In the genomic region with DNA sequence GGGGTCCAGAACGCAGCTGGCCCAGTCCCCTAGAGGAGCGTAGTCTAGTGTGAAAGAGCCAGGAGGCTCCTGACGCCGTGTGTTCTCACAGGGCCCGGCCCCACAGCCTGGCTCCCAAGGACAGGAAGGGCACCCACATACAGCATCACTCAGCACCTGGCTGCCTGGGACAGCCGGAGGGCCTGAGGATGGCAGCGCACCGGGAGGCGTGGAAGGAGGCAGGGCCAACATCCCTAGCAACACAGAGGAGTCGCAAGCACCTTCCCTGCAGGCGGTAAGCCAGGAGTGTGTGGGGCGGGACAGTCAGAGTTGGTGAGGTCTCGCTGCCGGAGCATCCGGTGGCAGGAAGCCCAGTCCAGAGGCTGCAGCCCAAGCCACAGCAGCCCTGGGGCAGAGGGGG, we compare ENCODE assay signal across 10 cellular contexts.
DNase-seq lines count a peak whose midpoint lies in the region; ATAC-seq and TF ChIP-seq lines count a peak whose summit lies in the region.
"Had no signal": no experiment of that assay in that cellular context is flagged by ENCODE, and none has a peak within 500 bp of the region (broad histone marks: within the 10 kb centered on the region; RNA-seq: fewer than 3 reads in every experiment).

No MANE protein-coding gene starts in this region.

- peaks cover 52 to 58% of the 10 kb centered on the region in 2 donors for H3K4me1 Mint-ChIP-seq in natural killer cell
- peaks cover 56% of the 10 kb centered on the region for H3K4me1 Mint-ChIP-seq in activated naive CD8-positive, alpha-beta T cell treated with anti-CD3 and anti-CD28 coated beads, Interleukin-2, amount 50 U/mL, for 24 hours
- H3K4me1 Mint-ChIP-seq in activated T-helper 1 cell treated with anti-CD3 and anti-CD28 coated beads, Interleukin-12 subunit alpha, Interleukin-12 subunit beta, Interleukin-2, Interleukin-4 antibody, amounts not matched to agents 30 ng/mL and 10 ng/mL and 1 ng/mL, durations not matched to agents 14 hours and 24 hours and 36 hours (ENCODE audit: low read depth), result peaks cover 25% of the 10 kb centered on the region

- no peak overlapping the region for H3K4me3 ChIP-seq in DND-41 (ENCODE audit: low read depth in 1 of 2, low read length in 2 of 2)
- H3K4me3 ChIP-seq in dorsolateral prefrontal cortex, result peak overlapping the region in 7 of 59 donors; percentile 0 to 48 (median 21)
- H3K4me3 ChIP-seq in body of pancreas, result no peak overlapping the region

- no peak overlapping the region for H3K4me2 ChIP-seq in DND-41 (ENCODE audit: insufficient read depth, low read length)

- DNase-seq in DND-41, result no peak
- peak; percentile 96 for DNase-seq in NCI-H226
- DNase-seq in dorsolateral prefrontal cortex, result peak in 3 of 10 donors; percentile 27 to 65 (median 44)
- no peak for DNase-seq in natural killer cell
- DNase-seq in body of pancreas, result no peak
- DNase-seq in activated naive CD8-positive, alpha-beta T cell treated with anti-CD3 and anti-CD28 coated beads, Interleukin-2, amount 50 U/mL, for 24 hours, result no peak
- DNase-seq in activated T-helper 1 cell treated with anti-CD3 and anti-CD28 coated beads, Interleukin-12 subunit alpha, Interleukin-12 subunit beta, Interleukin-2, Interleukin-4 antibody, amounts not matched to agents 30 ng/mL and 10 ng/mL and 1 ng/mL, durations not matched to agents 14 hours and 24 hours and 36 hours (ENCODE audit: low spot score), result no peak
- DNase-seq in GF-D8 (lab: John Stamatoyannopoulos, UW), result no peak
- DNase-seq: effector CD8-positive, alpha-beta T cell; NCI-H524 treated with DMSO at 0.1 percent for 48 hours had no signal

- H3K9me3 Mint-ChIP-seq in natural killer cell, result peaks cover 6 to 8% of the 10 kb centered on the region in 2 donors
- H3K9me3 Mint-ChIP-seq in activated naive CD8-positive, alpha-beta T cell treated with anti-CD3 and anti-CD28 coated beads, Interleukin-2, amount 50 U/mL, for 24 hours, result peaks cover 5% of the 10 kb centered on the region
- H3K9me3 Mint-ChIP-seq in activated T-helper 1 cell treated with anti-CD3 and anti-CD28 coated beads, Interleukin-12 subunit alpha, Interleukin-12 subunit beta, Interleukin-2, Interleukin-4 antibody, amounts not matched to agents 30 ng/mL and 10 ng/mL and 1 ng/mL, durations not matched to agents 14 hours and 24 hours and 36 hours, result no peaks in the 10 kb centered on the region

- H4K20me1 ChIP-seq in DND-41 (ENCODE audit: insufficient read depth, low read length), result peaks cover 35% of the 10 kb centered on the region

- no peak overlapping the region for H2AFZ ChIP-seq in DND-41 (ENCODE audit: low read depth, low read length)

- peaks cover 4% of the 10 kb centered on the region; the same call in 1 of the 2 replicates for H3K79me2 ChIP-seq in DND-41 (ENCODE audit: insufficient read depth, low read length)

- H3K27ac ChIP-seq in DND-41 (ENCODE audit: low read length), result no peak overlapping the region
- peak overlapping the region; percentile 78 to 100 (median 98) for H3K27ac ChIP-seq in dorsolateral prefrontal cortex
- H3K27ac ChIP-seq in body of pancreas, result no peak overlapping the region

- intact Hi-C loops in dorsolateral prefrontal cortex (cut with DNase I) (loop anchor here (5.0 to 10.0 kb wide), 3 partner anchors 48 to 190 kb away; no protein-coding TSS in a partner anchor), natural killer cell (cut with micrococcal nuclease) (no loop called here), body of pancreas (cut with DNase I) (no loop called here)
- intact Hi-C loops in activated T-helper 1 cell treated with anti-CD3 and anti-CD28 coated beads, Interleukin-12 subunit alpha, Interleukin-12 subunit beta, Interleukin-2, Interleukin-4 antibody, amounts not matched to agents 30 ng/mL and 10 ng/mL and 1 ng/mL, durations not matched to agents 14 hours and 24 hours and 36 hours (cut with micrococcal nuclease), result no loop called here

- H3K27me3 ChIP-seq in DND-41 (ENCODE audit: insufficient read depth, low read length, poor library complexity) (no peaks in the 10 kb centered on the region), dorsolateral prefrontal cortex (no peaks in the 10 kb centered on the region), body of pancreas (no peaks in the 10 kb centered on the region)

- peak; percentile 33; the same call in 1 of the 3 replicates for ATAC-seq in DND-41 (ENCODE audit: insufficient read depth, low read depth)
- ATAC-seq in natural killer cell, result peak in 1 of 3 donors; percentile 21
- ATAC-seq in body of pancreas, result no peak
- no peak for ATAC-seq in activated naive CD8-positive, alpha-beta T cell treated with anti-CD3 and anti-CD28 coated beads, Interleukin-2, amount 50 U/mL, for 24 hours

- no peaks in the 10 kb centered on the region for H3K36me3 Mint-ChIP-seq in natural killer cell
- H3K36me3 Mint-ChIP-seq in activated naive CD8-positive, alpha-beta T cell treated with anti-CD3 and anti-CD28 coated beads, Interleukin-2, amount 50 U/mL, for 24 hours (ENCODE audit: low read depth), result peaks cover 10% of the 10 kb centered on the region
- peaks cover 4% of the 10 kb centered on the region for H3K36me3 Mint-ChIP-seq in activated T-helper 1 cell treated with anti-CD3 and anti-CD28 coated beads, Interleukin-12 subunit alpha, Interleukin-12 subunit beta, Interleukin-2, Interleukin-4 antibody, amounts not matched to agents 30 ng/mL and 10 ng/mL and 1 ng/mL, durations not matched to agents 14 hours and 24 hours and 36 hours (ENCODE audit: low read depth)

- TF ChIP-seq POLR2A in body of pancreas (IDR thresholded peaks at IDR 0.05), result no peak

- peaks cover 5 to 10% of the 10 kb centered on the region in 2 donors for H3K27me3 Mint-ChIP-seq in natural killer cell (ENCODE audit: low read depth in 2 of 2)
- peaks cover 2% of the 10 kb centered on the region for H3K27me3 Mint-ChIP-seq in activated naive CD8-positive, alpha-beta T cell treated with anti-CD3 and anti-CD28 coated beads, Interleukin-2, amount 50 U/mL, for 24 hours
- H3K27me3 Mint-ChIP-seq in activated T-helper 1 cell treated with anti-CD3 and anti-CD28 coated beads, Interleukin-12 subunit alpha, Interleukin-12 subunit beta, Interleukin-2, Interleukin-4 antibody, amounts not matched to agents 30 ng/mL and 10 ng/mL and 1 ng/mL, durations not matched to agents 14 hours and 24 hours and 36 hours (ENCODE audit: insufficient read depth), result peaks cover 1% of the 10 kb centered on the region

- H3K4me1 ChIP-seq in DND-41 (ENCODE audit: insufficient read depth, low read length) (no peaks in the 10 kb centered on the region), body of pancreas (no peaks in the 10 kb centered on the region)

- H3K36me3 ChIP-seq in DND-41 (ENCODE audit: insufficient read depth, low read length) (peaks cover 30% of the 10 kb centered on the region), body of pancreas (replicated peaks in 1 of 2; ENCODE audit: insufficient read depth in 1 of 2, low read depth in 2 of 2) (no peaks in the 10 kb centered on the region)

- TF ChIP-seq CTCF in DND-41 (IDR thresholded peaks at IDR 0.05; ENCODE audit: borderline replicate concordance, extremely low read depth, low read length, poor library complexity, severe bottlenecking), result no peak
- TF ChIP-seq CTCF in dorsolateral prefrontal cortex (IDR thresholded peaks at IDR 0.05 in 54 of 56, conservative IDR thresholded peaks at IDR 0.05 in 2 of 56; ENCODE audit: low read depth in 1 of 56, partially characterized antibody in 56 of 56), result no peak
- no peak for TF ChIP-seq CTCF in natural killer cell (IDR thresholded peaks at IDR 0.05)
- TF ChIP-seq CTCF in body of pancreas (IDR thresholded peaks at IDR 0.05), result no peak

- H3K4me3 Mint-ChIP-seq in natural killer cell, result peak overlapping the region; percentile 26
- no peak overlapping the region for H3K4me3 Mint-ChIP-seq in activated naive CD8-positive, alpha-beta T cell treated with anti-CD3 and anti-CD28 coated beads, Interleukin-2, amount 50 U/mL, for 24 hours
- H3K4me3 Mint-ChIP-seq in activated T-helper 1 cell treated with anti-CD3 and anti-CD28 coated beads, Interleukin-12 subunit alpha, Interleukin-12 subunit beta, Interleukin-2, Interleukin-4 antibody, amounts not matched to agents 30 ng/mL and 10 ng/mL and 1 ng/mL, durations not matched to agents 14 hours and 24 hours and 36 hours, result no peak overlapping the region

- H3K9me3 ChIP-seq in DND-41 (ENCODE audit: insufficient read depth, low read length, severe bottlenecking) (no peaks in the 10 kb centered on the region), body of pancreas (no peaks in the 10 kb centered on the region)

- no peak overlapping the region for H3K27ac Mint-ChIP-seq in natural killer cell
- H3K27ac Mint-ChIP-seq in activated naive CD8-positive, alpha-beta T cell treated with anti-CD3 and anti-CD28 coated beads, Interleukin-2, amount 50 U/mL, for 24 hours, result no peak overlapping the region
- no peak overlapping the region for H3K27ac Mint-ChIP-seq in activated T-helper 1 cell treated with anti-CD3 and anti-CD28 coated beads, Interleukin-12 subunit alpha, Interleukin-12 subunit beta, Interleukin-2, Interleukin-4 antibody, amounts not matched to agents 30 ng/mL and 10 ng/mL and 1 ng/mL, durations not matched to agents 14 hours and 24 hours and 36 hours

- 82% methylated on average over 9 of the region's 15 CpGs; no CpG with 5 or more reads in 1 of the 2 donors for WGBS in body of pancreas, 2 donors

- no peak overlapping the region for H3K9ac ChIP-seq in DND-41 (ENCODE audit: low read depth, low read length)

Comparison
In these comparisons a context has a peak if more than half of its experiments do, and no peak if none do; other contexts are left out.
1. H3K27ac ChIP-seq: peak in dorsolateral prefrontal cortex (59 of 59); none in DND-41 (single experiment) and body of pancreas (0 of 4).
2. intact Hi-C loops: an anchor here in dorsolateral prefrontal cortex (5.0 to 10.0 kb wide); none called in natural killer cell, body of pancreas and activated T-helper 1 cell treated with anti-CD3 and anti-CD28 coated beads, Interleukin-12 subunit alpha, Interleukin-12 subunit beta, Interleukin-2, Interleukin-4 antibody, amounts not matched to agents 30 ng/mL and 10 ng/mL and 1 ng/mL, durations not matched to agents 14 hours and 24 hours and 36 hours.